1 cellular context compared by ENCODE assay signal in the genomic region with DNA sequence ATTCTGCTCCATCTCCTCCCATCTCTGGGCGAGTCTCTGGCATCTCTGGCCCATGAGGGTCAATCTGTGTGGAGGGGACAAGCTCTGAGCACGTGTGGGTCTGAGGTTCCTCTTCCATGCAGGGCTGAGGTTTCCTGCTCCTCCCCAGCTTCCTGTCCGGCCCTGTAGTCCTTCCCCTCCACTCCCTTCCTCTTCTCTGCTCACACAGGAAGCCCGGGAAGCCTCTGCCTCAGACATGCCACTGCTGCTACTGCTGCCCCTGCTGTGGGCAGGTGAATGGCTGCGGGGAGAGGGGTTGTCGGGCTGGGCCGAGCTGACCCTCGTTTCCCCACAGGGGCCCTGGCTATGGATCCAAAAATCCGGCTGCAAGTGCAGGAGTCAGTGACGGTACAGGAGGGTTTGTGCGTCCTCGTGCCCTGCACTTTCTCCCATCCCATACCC.
A peak's percentile ranks its signal among the peaks of the same experiment; 100 is the strongest.
TF ChIP-seq lines count a peak whose summit lies in the region.

No MANE protein-coding gene starts in this region.

TF ChIP-seq in HEK293, 187 proteins besides CTCF, POLR2A, EP300 and RAD21:
- TF ChIP-seq, protein P1, sequence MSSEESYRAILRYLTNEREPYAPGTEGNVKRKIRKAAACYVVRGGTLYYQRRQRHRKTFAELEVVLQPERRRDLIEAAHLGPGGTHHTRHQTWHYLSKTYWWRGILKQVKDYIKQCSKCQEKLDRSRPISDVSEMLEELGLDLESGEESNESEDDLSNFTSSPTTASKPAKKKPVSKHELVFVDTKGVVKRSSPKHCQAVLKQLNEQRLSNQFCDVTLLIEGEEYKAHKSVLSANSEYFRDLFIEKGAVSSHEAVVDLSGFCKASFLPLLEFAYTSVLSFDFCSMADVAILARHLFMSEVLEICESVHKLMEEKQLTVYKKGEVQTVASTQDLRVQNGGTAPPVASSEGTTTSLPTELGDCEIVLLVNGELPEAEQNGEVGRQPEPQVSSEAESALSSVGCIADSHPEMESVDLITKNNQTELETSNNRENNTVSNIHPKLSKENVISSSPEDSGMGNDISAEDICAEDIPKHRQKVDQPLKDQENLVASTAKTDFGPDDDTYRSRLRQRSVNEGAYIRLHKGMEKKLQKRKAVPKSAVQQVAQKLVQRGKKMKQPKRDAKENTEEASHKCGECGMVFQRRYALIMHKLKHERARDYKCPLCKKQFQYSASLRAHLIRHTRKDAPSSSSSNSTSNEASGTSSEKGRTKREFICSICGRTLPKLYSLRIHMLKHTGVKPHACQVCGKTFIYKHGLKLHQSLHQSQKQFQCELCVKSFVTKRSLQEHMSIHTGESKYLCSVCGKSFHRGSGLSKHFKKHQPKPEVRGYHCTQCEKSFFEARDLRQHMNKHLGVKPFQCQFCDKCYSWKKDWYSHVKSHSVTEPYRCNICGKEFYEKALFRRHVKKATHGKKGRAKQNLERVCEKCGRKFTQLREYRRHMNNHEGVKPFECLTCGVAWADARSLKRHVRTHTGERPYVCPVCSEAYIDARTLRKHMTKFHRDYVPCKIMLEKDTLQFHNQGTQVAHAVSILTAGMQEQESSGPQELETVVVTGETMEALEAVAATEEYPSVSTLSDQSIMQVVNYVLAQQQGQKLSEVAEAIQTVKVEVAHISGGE (tag by site-specific recombination; conservative IDR thresholded peaks at IDR 0.05; ENCODE audit: low read depth): peak; percentile 63
